Comparison of ENCODE assay signal across 2 cellular contexts in the genomic region with DNA sequence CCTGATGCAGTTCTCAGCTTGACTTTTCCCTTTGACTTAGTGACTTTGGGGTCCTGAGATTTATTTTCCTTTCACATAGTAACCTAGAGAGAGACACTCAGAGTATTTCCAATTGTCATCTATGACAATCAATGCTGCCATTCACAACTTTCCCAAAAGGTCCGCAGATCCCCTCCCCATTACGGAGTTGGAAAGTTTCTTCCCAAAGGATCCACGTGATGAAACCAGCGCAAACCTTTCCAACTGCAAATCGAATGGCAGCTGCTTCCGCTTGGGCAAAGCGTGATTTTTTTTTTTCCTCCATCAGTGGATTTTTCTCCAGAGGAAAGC.
TF ChIP-seq lines count a peak whose summit lies in the region.

No MANE protein-coding gene starts in this region.

TF ChIP-seq in K562, 482 proteins besides CTCF, POLR2A, EP300 and RAD21 (continues in another document):
- TF ChIP-seq HDAC1 (IDR thresholded peaks at IDR 0.05) (peak in 1 of 2 experiments; percentile 72; a peak in 1 of 4 replicates), SMAD4 (CRISPR knock-in tag; conservative IDR thresholded peaks at IDR 0.05) (peak; percentile 12; the same call in 1 of the 2 replicates), EP400 (IDR thresholded peaks at IDR 0.05) (peak; percentile 44), CREM (IDR thresholded peaks at IDR 0.05; ENCODE audit: low read depth) (no peak), FOXO4 (CRISPR knock-in tag; IDR thresholded peaks at IDR 0.05) (no peak), PHF21A (IDR thresholded peaks at IDR 0.05; ENCODE audit: borderline replicate concordance, low read depth) (0 out of 2 replicates have a peak, but pooled peaks have one; percentile 74), ILK (tag; IDR thresholded peaks at IDR 0.05; ENCODE audit: borderline replicate concordance, low read depth) (no peak), ZNF239 (CRISPR knock-in tag; IDR thresholded peaks at IDR 0.05) (no peak), PHF20 (IDR thresholded peaks at IDR 0.05; ENCODE audit: partially characterized antibody) (peak; percentile 48), MXD1 (CRISPR knock-in tag; IDR thresholded peaks at IDR 0.05; ENCODE audit: borderline replicate concordance, poor library complexity, severe bottlenecking) (no peak), NELFE (IDR thresholded peaks at IDR 0.05; ENCODE audit: insufficient read depth, insufficient read length) (no peak), KDM1A (IDR thresholded peaks at IDR 0.05) (peak; percentile 55 to 64; a peak in 2 of 4 replicates), RAD51 (IDR thresholded peaks at IDR 0.05; ENCODE audit: borderline replicate concordance, low read depth) (peak; percentile 55; the same call in 1 of the 2 replicates), MYC (IDR thresholded peaks at IDR 0.05; ENCODE audit: low read depth, low read length) (0 out of 2 replicates have a peak, but pooled peaks have one; percentile 23), MYC (CRISPR knock-in tag; IDR thresholded peaks at IDR 0.05; ENCODE audit: borderline replicate concordance, low read depth) (no peak), ZNF449 (CRISPR knock-in tag; IDR thresholded peaks at IDR 0.05) (peak; percentile 55; the same call in 1 of the 2 replicates), ARNT (IDR thresholded peaks at IDR 0.05) (0 out of 4 replicates have a peak, but pooled peaks of 1 of the 2 experiments have one; percentile 17), DPF2 (IDR thresholded peaks at IDR 0.05) (0 out of 2 replicates have a peak, but pooled peaks have one; percentile 14), TEAD2 (tag; IDR thresholded peaks at IDR 0.05) (no peak), JUN (IDR thresholded peaks at IDR 0.05; ENCODE audit: borderline replicate concordance, low read depth, low read length) (no peak), JUN (CRISPR knock-in tag; IDR thresholded peaks at IDR 0.05; ENCODE audit: borderline replicate concordance) (no peak), ELF1 (tag; IDR thresholded peaks at IDR 0.05) (0 out of 2 replicates have a peak, but pooled peaks have one; percentile 38), SUPT5H (IDR thresholded peaks at IDR 0.05) (peak; percentile 9; the same call in 1 of the 2 replicates), POLR2AphosphoS5 (IDR thresholded peaks at IDR 0.05; ENCODE audit: control insufficient read depth, insufficient read depth, low read depth, low read length) (0 out of 2 replicates have a peak, but pooled peaks have one; percentile 16), FOXP1 (CRISPR knock-in tag; IDR thresholded peaks at IDR 0.05) (0 out of 2 replicates have a peak, but pooled peaks have one; percentile 49), ZNF77 (CRISPR knock-in tag; IDR thresholded peaks at IDR 0.05) (no peak), SMAD1 (IDR thresholded peaks at IDR 0.05; ENCODE audit: low read depth, low read length, partially characterized antibody) (peak; percentile 4), RFX5 (IDR thresholded peaks at IDR 0.05; ENCODE audit: low read depth, low read length) (no peak), ARID2 (IDR thresholded peaks at IDR 0.05) (no peak)
- TF ChIP-seq, protein P1, sequence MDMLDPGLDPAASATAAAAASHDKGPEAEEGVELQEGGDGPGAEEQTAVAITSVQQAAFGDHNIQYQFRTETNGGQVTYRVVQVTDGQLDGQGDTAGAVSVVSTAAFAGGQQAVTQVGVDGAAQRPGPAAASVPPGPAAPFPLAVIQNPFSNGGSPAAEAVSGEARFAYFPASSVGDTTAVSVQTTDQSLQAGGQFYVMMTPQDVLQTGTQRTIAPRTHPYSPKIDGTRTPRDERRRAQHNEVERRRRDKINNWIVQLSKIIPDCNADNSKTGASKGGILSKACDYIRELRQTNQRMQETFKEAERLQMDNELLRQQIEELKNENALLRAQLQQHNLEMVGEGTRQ (CRISPR knock-in tag; IDR thresholded peaks at IDR 0.05): peak; percentile 48; the same call in 1 of the 2 replicates
- TF ChIP-seq, protein P2, sequence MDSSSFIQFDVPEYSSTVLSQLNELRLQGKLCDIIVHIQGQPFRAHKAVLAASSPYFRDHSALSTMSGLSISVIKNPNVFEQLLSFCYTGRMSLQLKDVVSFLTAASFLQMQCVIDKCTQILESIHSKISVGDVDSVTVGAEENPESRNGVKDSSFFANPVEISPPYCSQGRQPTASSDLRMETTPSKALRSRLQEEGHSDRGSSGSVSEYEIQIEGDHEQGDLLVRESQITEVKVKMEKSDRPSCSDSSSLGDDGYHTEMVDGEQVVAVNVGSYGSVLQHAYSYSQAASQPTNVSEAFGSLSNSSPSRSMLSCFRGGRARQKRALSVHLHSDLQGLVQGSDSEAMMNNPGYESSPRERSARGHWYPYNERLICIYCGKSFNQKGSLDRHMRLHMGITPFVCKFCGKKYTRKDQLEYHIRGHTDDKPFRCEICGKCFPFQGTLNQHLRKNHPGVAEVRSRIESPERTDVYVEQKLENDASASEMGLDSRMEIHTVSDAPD (CRISPR knock-in tag; IDR thresholded peaks at IDR 0.05): no peak

TF ChIP-seq in HepG2, 621 proteins besides CTCF, POLR2A, EP300 and RAD21 (continues in another document):
- TF ChIP-seq MEIS2 (CRISPR knock-in tag; IDR thresholded peaks at IDR 0.05) (no peak), KAT2B (IDR thresholded peaks at IDR 0.05; ENCODE audit: borderline replicate concordance, low read depth, low read length) (no peak), ETV5 (CRISPR knock-in tag; IDR thresholded peaks at IDR 0.05; ENCODE audit: borderline replicate concordance) (peak; percentile 48; the same call in 1 of the 2 replicates), FOXM1 (CRISPR knock-in tag; IDR thresholded peaks at IDR 0.05) (no peak), KLF11 (CRISPR knock-in tag; IDR thresholded peaks at IDR 0.05) (no peak), ZNF879 (CRISPR knock-in tag; IDR thresholded peaks at IDR 0.05) (no peak), ZNF572 (CRISPR knock-in tag; IDR thresholded peaks at IDR 0.05) (no peak), ZEB1 (IDR thresholded peaks at IDR 0.05; ENCODE audit: insufficient replicate concordance, low read depth) (no peak), POLR2AphosphoS5 (IDR thresholded peaks at IDR 0.05; ENCODE audit: low read depth, low read length) (no peak; the same call in none of the 2 replicates), ZNF33A (CRISPR knock-in tag; IDR thresholded peaks at IDR 0.05; ENCODE audit: borderline replicate concordance) (0 out of 2 replicates have a peak, but pooled peaks have one; percentile 7), ZNF317 (CRISPR knock-in tag; IDR thresholded peaks at IDR 0.05) (no peak), GTF2F1 (IDR thresholded peaks at IDR 0.05; ENCODE audit: low read length) (no peak), RAD51 (IDR thresholded peaks at IDR 0.05; ENCODE audit: borderline replicate concordance) (0 out of 2 replicates have a peak, but pooled peaks have one; percentile 5), ZMAT5 (CRISPR knock-in tag; IDR thresholded peaks at IDR 0.05; ENCODE audit: borderline replicate concordance, low read depth) (no peak), NFKB2 (CRISPR knock-in tag; IDR thresholded peaks at IDR 0.05; ENCODE audit: borderline replicate concordance) (no peak), ZNF337 (CRISPR knock-in tag; IDR thresholded peaks at IDR 0.05; ENCODE audit: borderline replicate concordance, low read depth) (0 out of 2 replicates have a peak, but pooled peaks have one; percentile 16), ZNF652 (CRISPR knock-in tag; IDR thresholded peaks at IDR 0.05; ENCODE audit: borderline replicate concordance, low read depth) (0 out of 2 replicates have a peak, but pooled peaks have one; percentile 60), KAT8 (CRISPR knock-in tag; IDR thresholded peaks at IDR 0.05) (no peak), SIN3B (IDR thresholded peaks at IDR 0.05; ENCODE audit: low read length) (0 out of 2 replicates have a peak, but pooled peaks have one; percentile 35), CERS6 (CRISPR knock-in tag; IDR thresholded peaks at IDR 0.05) (no peak), RFX1 (IDR thresholded peaks at IDR 0.05) (no peak), ZFP1 (CRISPR knock-in tag; IDR thresholded peaks at IDR 0.05) (no peak), JUND (CRISPR knock-in tag; IDR thresholded peaks at IDR 0.05) (no peak), PCBP2 (optimal IDR thresholded peaks at IDR 0.05; ENCODE audit: low read depth, low read length, poor library complexity, severe bottlenecking) (no peak), ZNF737 (CRISPR knock-in tag; IDR thresholded peaks at IDR 0.05; ENCODE audit: borderline replicate concordance) (no peak), ZSCAN12 (CRISPR knock-in tag; IDR thresholded peaks at IDR 0.05) (no peak), ZNF484 (CRISPR knock-in tag; IDR thresholded peaks at IDR 0.05; ENCODE audit: borderline replicate concordance, low read depth) (no peak), CHCHD3 (CRISPR knock-in tag; IDR thresholded peaks at IDR 0.05) (no peak), TBL1XR1 (IDR thresholded peaks at IDR 0.05; ENCODE audit: borderline replicate concordance, low read length, partially characterized antibody) (no peak), ZNF703 (CRISPR knock-in tag; IDR thresholded peaks at IDR 0.05; ENCODE audit: borderline replicate concordance) (no peak), PHF21A (CRISPR knock-in tag; IDR thresholded peaks at IDR 0.05) (0 out of 2 replicates have a peak, but pooled peaks have one; percentile 27), HNF1B (CRISPR knock-in tag; IDR thresholded peaks at IDR 0.05) (no peak), ZNF446 (CRISPR knock-in tag; IDR thresholded peaks at IDR 0.05) (no peak), ZNF441 (CRISPR knock-in tag; IDR thresholded peaks at IDR 0.05; ENCODE audit: borderline replicate concordance) (peak; percentile 32; the same call in 1 of the 2 replicates), POLR2G (IDR thresholded peaks at IDR 0.05; ENCODE audit: low read depth, low read length) (peak; percentile 5; the same call in 1 of the 2 replicates), FOXO4 (CRISPR knock-in tag; conservative IDR thresholded peaks at IDR 0.05) (no peak)
- TF ChIP-seq, protein P3, sequence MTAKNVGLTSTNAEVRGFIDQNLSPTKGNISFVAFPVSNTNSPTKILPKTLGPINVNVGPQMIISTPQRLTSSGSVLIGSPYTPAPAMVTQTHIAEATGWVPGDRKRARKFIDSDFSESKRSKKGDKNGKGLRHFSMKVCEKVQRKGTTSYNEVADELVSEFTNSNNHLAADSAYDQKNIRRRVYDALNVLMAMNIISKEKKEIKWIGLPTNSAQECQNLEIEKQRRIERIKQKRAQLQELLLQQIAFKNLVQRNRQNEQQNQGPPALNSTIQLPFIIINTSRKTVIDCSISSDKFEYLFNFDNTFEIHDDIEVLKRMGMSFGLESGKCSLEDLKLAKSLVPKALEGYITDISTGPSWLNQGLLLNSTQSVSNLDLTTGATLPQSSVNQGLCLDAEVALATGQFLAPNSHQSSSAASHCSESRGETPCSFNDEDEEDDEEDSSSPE (CRISPR knock-in tag; IDR thresholded peaks at IDR 0.05): no peak
- TF ChIP-seq, protein P4, sequence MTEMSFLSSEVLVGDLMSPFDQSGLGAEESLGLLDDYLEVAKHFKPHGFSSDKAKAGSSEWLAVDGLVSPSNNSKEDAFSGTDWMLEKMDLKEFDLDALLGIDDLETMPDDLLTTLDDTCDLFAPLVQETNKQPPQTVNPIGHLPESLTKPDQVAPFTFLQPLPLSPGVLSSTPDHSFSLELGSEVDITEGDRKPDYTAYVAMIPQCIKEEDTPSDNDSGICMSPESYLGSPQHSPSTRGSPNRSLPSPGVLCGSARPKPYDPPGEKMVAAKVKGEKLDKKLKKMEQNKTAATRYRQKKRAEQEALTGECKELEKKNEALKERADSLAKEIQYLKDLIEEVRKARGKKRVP (CRISPR knock-in tag; IDR thresholded peaks at IDR 0.05): 0 out of 4 replicates have a peak, but pooled peaks of 1 of the 2 experiments have one; percentile 20
- TF ChIP-seq, protein P5, sequence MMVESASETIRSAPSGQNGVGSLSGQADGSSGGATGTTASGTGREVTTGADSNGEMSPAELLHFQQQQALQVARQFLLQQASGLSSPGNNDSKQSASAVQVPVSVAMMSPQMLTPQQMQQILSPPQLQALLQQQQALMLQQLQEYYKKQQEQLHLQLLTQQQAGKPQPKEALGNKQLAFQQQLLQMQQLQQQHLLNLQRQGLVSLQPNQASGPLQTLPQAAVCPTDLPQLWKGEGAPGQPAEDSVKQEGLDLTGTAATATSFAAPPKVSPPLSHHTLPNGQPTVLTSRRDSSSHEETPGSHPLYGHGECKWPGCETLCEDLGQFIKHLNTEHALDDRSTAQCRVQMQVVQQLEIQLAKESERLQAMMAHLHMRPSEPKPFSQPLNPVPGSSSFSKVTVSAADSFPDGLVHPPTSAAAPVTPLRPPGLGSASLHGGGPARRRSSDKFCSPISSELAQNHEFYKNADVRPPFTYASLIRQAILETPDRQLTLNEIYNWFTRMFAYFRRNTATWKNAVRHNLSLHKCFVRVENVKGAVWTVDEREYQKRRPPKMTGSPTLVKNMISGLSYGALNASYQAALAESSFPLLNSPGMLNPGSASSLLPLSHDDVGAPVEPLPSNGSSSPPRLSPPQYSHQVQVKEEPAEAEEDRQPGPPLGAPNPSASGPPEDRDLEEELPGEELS (CRISPR knock-in tag; IDR thresholded peaks at IDR 0.05): no peak
